In genomic region chr21:23245231-23245630, GRCh38 we compare ENCODE assay signal across 8 cellular contexts.
"Had no signal": no experiment of that assay in that cellular context is flagged by ENCODE, and none has a peak within 500 bp of the region (broad histone marks: within the 10 kb centered on the region; RNA-seq: fewer than 3 reads in every experiment).

No MANE protein-coding gene starts in this region.

- H2AFZ ChIP-seq: GM23338 had no signal

- H3K4me2 ChIP-seq: GM23338 had no signal

- H3K4me3 ChIP-seq: GM23338, K562 had no signal

- ATAC-seq: GM23338, K562 had no signal

- DNase-seq: H9, HCEC 1CT, KG1 had no signal

- FAIRE-seq: H1, H54, HTR-8/SVneo, K562 had no signal
